In genomic region chr14:51847489-51847796, GRCh38 we compare ENCODE assay signal across 12 cellular contexts. TPM values are rescaled to one million over a fixed set of nuclear protein-coding genes. Genes with fewer than 3 reads are reported as not detected.
DNase-seq lines count a peak whose midpoint lies in the region; ATAC-seq, FAIRE-seq and TF ChIP-seq lines count a peak whose summit lies in the region.
"Had no signal": no experiment of that assay in that cellular context is flagged by ENCODE, and none has a peak within 500 bp of the region (broad histone marks: within the 10 kb centered on the region; RNA-seq: fewer than 3 reads in every experiment).

No MANE protein-coding gene starts in this region.

- H3K4me1 ChIP-seq in tibial artery = no peaks in the 10 kb centered on the region
- H3K4me1 ChIP-seq: breast epithelium had no signal

- intact Hi-C loops in CD14-positive monocyte (cut with micrococcal nuclease) = loop anchor here (5.0 to 10.0 kb wide), 4 partner anchors 35 to 60 kb away; no protein-coding TSS in a partner anchor
- intact Hi-C loops in natural killer cell (cut with micrococcal nuclease) = loop anchor here (1.0 to 5.0 kb wide), 10 partner anchors 13 to 480 kb away; partner anchors contain the start of gene GNG2
- intact Hi-C loops in tibial artery (cut with DNase I; ENCODE audit: low total_unique reads) = no loop called here

- H3K4me3 ChIP-seq in HL-60 (replicated peaks; ENCODE audit: insufficient read depth, low read length) (no peak overlapping the region), tibial artery (no peak overlapping the region)

- FAIRE-seq in RCC 7860 (lab: Jason Lieb, UNC) = no peak
- FAIRE-seq: H54, small intestine had no signal

- peaks cover 57% of the 10 kb centered on the region for H3K4me1 Mint-ChIP-seq in CD14-positive monocyte
- peaks cover 88% of the 10 kb centered on the region for H3K4me1 Mint-ChIP-seq in activated naive CD8-positive, alpha-beta T cell treated with anti-CD3 and anti-CD28 coated beads, Interleukin-2, amount 50 U/mL, for 24 hours
- H3K4me1 Mint-ChIP-seq in natural killer cell = peaks cover 80 to 93% of the 10 kb centered on the region in 2 donors

- peaks cover 0 to 1% (median 0%) of the 10 kb centered on the region in 3 donors for H3K27me3 Mint-ChIP-seq in CD14-positive monocyte (ENCODE audit: low read depth in 3 of 3)
- peaks cover 2% of the 10 kb centered on the region for H3K27me3 Mint-ChIP-seq in activated naive CD8-positive, alpha-beta T cell treated with anti-CD3 and anti-CD28 coated beads, Interleukin-2, amount 50 U/mL, for 24 hours
- H3K27me3 Mint-ChIP-seq in natural killer cell (ENCODE audit: low read depth in 2 of 2) = no peaks in the 10 kb centered on the region

- DNase-seq in CD14-positive monocyte (ENCODE audit: low spot score) (no peak), HL-60 (ENCODE audit: low read depth in 1 of 2, low spot score in 1 of 2) (no peak), natural killer cell (no peak), tibial artery (no peak), RCC 7860 (ENCODE audit: low spot score) (no peak), NCI-H1694 treated with DMSO at 0.1 percent for 48 hours (lab: John Stamatoyannopoulos, UW) (no peak)
- DNase-seq in activated naive CD8-positive, alpha-beta T cell treated with anti-CD3 and anti-CD28 coated beads, Interleukin-2, amount 50 U/mL, for 24 hours = no peak

- H3K9me3 Mint-ChIP-seq in CD14-positive monocyte (peaks cover 0 to 8% (median 5%) of the 10 kb centered on the region in 7 donors), natural killer cell (peaks cover 7 to 10% of the 10 kb centered on the region in 2 donors)
- peaks cover 26% of the 10 kb centered on the region for H3K9me3 Mint-ChIP-seq in activated naive CD8-positive, alpha-beta T cell treated with anti-CD3 and anti-CD28 coated beads, Interleukin-2, amount 50 U/mL, for 24 hours

- H3K9me3 ChIP-seq in tibial artery = no peaks in the 10 kb centered on the region
- H3K9me3 ChIP-seq: breast epithelium had no signal

- H3K27me3 ChIP-seq in HL-60 (ENCODE audit: insufficient read depth, poor library complexity, severe bottlenecking) (no peaks in the 10 kb centered on the region), tibial artery (no peaks in the 10 kb centered on the region)
- H3K27me3 ChIP-seq: breast epithelium had no signal

- H3K4me3 Mint-ChIP-seq in CD14-positive monocyte (peak overlapping the region; percentile 76 to 92), natural killer cell (peak overlapping the region; percentile 89)
- H3K4me3 Mint-ChIP-seq in activated naive CD8-positive, alpha-beta T cell treated with anti-CD3 and anti-CD28 coated beads, Interleukin-2, amount 50 U/mL, for 24 hours = peak overlapping the region; percentile 82

- ATAC-seq in activated naive CD8-positive, alpha-beta T cell treated with anti-CD3 and anti-CD28 coated beads, Interleukin-2, amount 50 U/mL, for 24 hours = no peak
- ATAC-seq in natural killer cell (no peak), HG03342 (IDR thresholded peaks at IDR 0.05; ENCODE audit: unreplicated experiment) (no peak)
- ATAC-seq: Panc1 had no signal

- no peaks in the 10 kb centered on the region for H3K36me3 ChIP-seq in tibial artery
- H3K36me3 ChIP-seq: breast epithelium had no signal

- H3K27ac ChIP-seq in HL-60 (replicated peaks) = peak overlapping the region; percentile 93
- no peak overlapping the region for H3K27ac ChIP-seq in tibial artery

- peak overlapping the region; percentile 98 to 100 (median 99) for H3K27ac Mint-ChIP-seq in CD14-positive monocyte
- H3K27ac Mint-ChIP-seq in activated naive CD8-positive, alpha-beta T cell treated with anti-CD3 and anti-CD28 coated beads, Interleukin-2, amount 50 U/mL, for 24 hours = peak overlapping the region; percentile 95
- peak overlapping the region; percentile 97 to 98 for H3K27ac Mint-ChIP-seq in natural killer cell

- no peak for TF ChIP-seq CTCF in CD14-positive monocyte (IDR thresholded peaks at IDR 0.05)
- no peak for TF ChIP-seq CTCF in HL-60 (IDR thresholded peaks at IDR 0.05; ENCODE audit: insufficient read depth, low read length)
- no peak for TF ChIP-seq CTCF in natural killer cell (IDR thresholded peaks at IDR 0.05)
- no peak for TF ChIP-seq CTCF in tibial artery (IDR thresholded peaks at IDR 0.05)

- H3K36me3 Mint-ChIP-seq in CD14-positive monocyte (no peaks in the 10 kb centered on the region), natural killer cell (peaks cover 14% of the 10 kb centered on the region)
- peaks cover 30% of the 10 kb centered on the region for H3K36me3 Mint-ChIP-seq in activated naive CD8-positive, alpha-beta T cell treated with anti-CD3 and anti-CD28 coated beads, Interleukin-2, amount 50 U/mL, for 24 hours (ENCODE audit: low read depth)

RNA-seq across cellular contexts. Expression of gene GNG2, which starts 13.0 kb away (rescaled TPM):
- 100 to 1,000 TPM; 146 to 151 TPM for polyA plus RNA-seq in CD14-positive monocyte
- 100 to 1,000 TPM; 552 to 653 (median 582) TPM for total RNA-seq in natural killer cell
